In the genomic region with DNA sequence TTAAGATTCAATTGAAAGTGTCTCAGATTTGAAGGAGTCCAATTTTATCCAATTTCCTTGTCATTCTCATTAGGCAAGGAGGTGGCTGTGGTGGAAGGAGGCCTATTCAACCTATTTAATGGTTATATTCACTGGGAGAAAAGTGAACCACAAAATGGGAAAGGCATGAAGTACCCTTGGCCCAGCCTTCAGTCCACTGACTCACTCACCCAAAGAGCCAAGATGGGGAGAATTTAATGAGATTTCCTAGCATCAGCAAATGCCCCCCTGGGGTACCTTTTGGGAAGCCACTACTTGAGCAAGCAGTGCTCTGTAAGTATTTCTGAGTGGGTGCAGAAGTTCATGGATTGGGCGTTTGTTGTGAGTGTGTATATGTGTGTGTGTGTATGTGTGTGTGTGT, we compare ENCODE assay signal across 20 cellular contexts.
DNase-seq lines count a peak whose midpoint lies in the region; ATAC-seq and TF ChIP-seq lines count a peak whose summit lies in the region.
"Had no signal": no experiment of that assay in that cellular context is flagged by ENCODE, and none has a peak within 500 bp of the region (broad histone marks: within the 10 kb centered on the region; RNA-seq: fewer than 3 reads in every experiment).

No MANE protein-coding gene starts in this region.

- peaks cover 36% of the 10 kb centered on the region for H3K4me1 ChIP-seq in left ventricle myocardium inferior

- peaks cover 78% of the 10 kb centered on the region for H3K36me3 ChIP-seq in left ventricle myocardium inferior

- intact Hi-C loops in left ventricle myocardium inferior (cut with micrococcal nuclease) (loop anchor here (10.0 kb wide), 1 partner anchor 144 kb away; a partner anchor contains a TSS), cardiac septum (cut with DNase I) (loop anchor here (10.0 kb wide), 1 partner anchor 1444 kb away; no protein-coding TSS in a partner anchor)

- ATAC-seq in GM19035 (IDR thresholded peaks at IDR 0.05; ENCODE audit: unreplicated experiment) (no peak), HG02642 (IDR thresholded peaks at IDR 0.05; ENCODE audit: poor library complexity, unreplicated experiment) (no peak), GM19351 (IDR thresholded peaks at IDR 0.05; ENCODE audit: unreplicated experiment) (no peak), HG02884 (IDR thresholded peaks at IDR 0.05; ENCODE audit: unreplicated experiment) (no peak)
- ATAC-seq: HCT116, PC-3 had no signal

- no peak overlapping the region for H3K4me3 ChIP-seq in left ventricle myocardium inferior
- no peak overlapping the region for H3K4me3 ChIP-seq in astrocyte of the spinal cord (ENCODE audit: low read depth, low read length)

- H3K27ac ChIP-seq in left ventricle myocardium inferior (replicated peaks), result peak overlapping the region; percentile 25
- H3K27ac ChIP-seq: 22Rv1 had no signal

- TF ChIP-seq CTCF in left ventricle myocardium inferior (IDR thresholded peaks at IDR 0.05; ENCODE audit: borderline replicate concordance) (no peak), astrocyte of the spinal cord (IDR thresholded peaks at IDR 0.05; ENCODE audit: low read depth, low read length) (no peak)

- DNase-seq in left ventricle myocardium inferior, result no peak
- DNase-seq in cardiac septum (ENCODE audit: low spot score), result no peak
- DNase-seq in astrocyte of the spinal cord (ENCODE audit: low read depth, low spot score), result peak; percentile 79
- DNase-seq in glomerular visceral epithelial cell (ENCODE audit: extremely low spot score), result peak; percentile 43
- DNase-seq: DMS 273 treated with DMSO at 0.1 percent for 48 hours, DND-41, GF-D8, GOT3, KBM-7, NCI-H187, NCI-H2107, NCI-H226, NCI-H524, PC-3 had no signal

- H3K9me3 ChIP-seq in left ventricle myocardium inferior (replicated peaks), result no peaks in the 10 kb centered on the region

- H3K27me3 ChIP-seq in left ventricle myocardium inferior (ENCODE audit: low read depth), result no peaks in the 10 kb centered on the region

- in situ Hi-C loops in astrocyte of the spinal cord (cut with HindIII; ENCODE audit: low sequenced_read_pairs), result no loop called here

Comparison
In these comparisons a context has a peak if more than half of its experiments do, and no peak if none do; other contexts are left out.
1. DNase-seq: peak in astrocyte of the spinal cord (single experiment) and glomerular visceral epithelial cell (single experiment); none in left ventricle myocardium inferior (single experiment) and cardiac septum (single experiment).